8 cellular contexts compared by ENCODE assay signal in genomic region chr4:6873792-6874461, GRCh38. TPM values are rescaled to one million over a fixed set of nuclear protein-coding genes. Genes with fewer than 3 reads are reported as not detected.
DNase-seq lines count a peak whose midpoint lies in the region; ATAC-seq and TF ChIP-seq lines count a peak whose summit lies in the region.

No MANE protein-coding gene starts in this region.

- no peak overlapping the region for H3K9ac ChIP-seq in PC-3 (ENCODE audit: low read length)

- no peaks in the 10 kb centered on the region for H3K9me2 ChIP-seq in PC-3 (replicated peaks; ENCODE audit: low read length)

- H3K9me3 Mint-ChIP-seq in osteocyte (ENCODE audit: unreplicated experiment), result no peaks in the 10 kb centered on the region

- no peaks in the 10 kb centered on the region for H3K4me1 ChIP-seq in PC-3 (ENCODE audit: insufficient read depth, low read length)
- peaks cover 0 to 11% of the 10 kb centered on the region in 2 donors for H3K4me1 ChIP-seq in thyroid gland

- WGBS in thyroid gland, 2 donors, result 59 to 67% methylated on average over 3 of the region's 3 CpGs

- POLR2A ChIA-PET in GM10248 (lab: Yijun Ruan, JAX) (no interaction called here), PC-3 (lab: Charles Lee; ENCODE audit: unreplicated experiment) (no interaction called here)

- no peak overlapping the region for H3K27ac Mint-ChIP-seq in osteocyte (ENCODE audit: unreplicated experiment)

- H3K79me2 ChIP-seq in PC-3 (ENCODE audit: low read length), result no peaks in the 10 kb centered on the region

- no peaks in the 10 kb centered on the region for H4K20me1 ChIP-seq in PC-3 (ENCODE audit: low read length)

- TF ChIP-seq CTCF in GM10248 (IDR thresholded peaks at IDR 0.05; ENCODE audit: control extremely low read depth, extremely low read depth, low read depth, missing control alignments), result peak; percentile 87
- peak; percentile 80 for TF ChIP-seq CTCF in PC-3 (conservative IDR thresholded peaks at IDR 0.05; ENCODE audit: low read depth, low read length)
- TF ChIP-seq CTCF in fibroblast of villous mesenchyme (IDR thresholded peaks at IDR 0.05; ENCODE audit: insufficient read depth, low read depth, low read length), result peak; percentile 87
- peak; percentile 82 for TF ChIP-seq CTCF in osteocyte (IDR thresholded peaks at IDR 0.05)
- TF ChIP-seq CTCF in thyroid gland (IDR thresholded peaks at IDR 0.05), result peak; percentile 37 to 72 (median 68)

- H3F3A ChIP-seq in PC-3 (ENCODE audit: low read length, unreplicated experiment), result no peaks in the 10 kb centered on the region

- DNase-seq in GM10248 (ENCODE audit: extremely low spot score) (peak; percentile 76), PC-3 (peak; percentile 64), activated T-helper 1 cell treated with Interleukin-2 at 50 U/mL for 16 hours (ENCODE audit: low read depth) (peak; percentile 57), fibroblast of villous mesenchyme (ENCODE audit: low read depth) (peak; percentile 74), osteocyte (ENCODE audit: extremely low spot score, unreplicated experiment) (no peak), thyroid gland (peak; percentile 72 to 78)

- H3K27me3 ChIP-seq in PC-3 (ENCODE audit: low read length) (no peaks in the 10 kb centered on the region), thyroid gland (no peaks in the 10 kb centered on the region)

- peaks cover 11% of the 10 kb centered on the region for H3K4me1 Mint-ChIP-seq in osteocyte (ENCODE audit: unreplicated experiment)

- H3K27me3 Mint-ChIP-seq in osteocyte (ENCODE audit: unreplicated experiment), result no peaks in the 10 kb centered on the region

- H3K27ac ChIP-seq in PC-3 (ENCODE audit: low read length) (no peak overlapping the region), thyroid gland (no peak overlapping the region)

- H3K4me3 Mint-ChIP-seq in osteocyte (ENCODE audit: unreplicated experiment), result no peak overlapping the region

- ATAC-seq in HG02798 (IDR thresholded peaks at IDR 0.05; ENCODE audit: poor library complexity, unreplicated experiment), result peak; percentile 66
- ATAC-seq in PC-3, result peak; percentile 86
- no peak for ATAC-seq in HG03457 (IDR thresholded peaks at IDR 0.05; ENCODE audit: unreplicated experiment)

- peaks cover 3% of the 10 kb centered on the region; the same call in 1 of the 2 replicates for H3K36me3 ChIP-seq in PC-3 (ENCODE audit: low read depth, low read length)
- H3K36me3 ChIP-seq in thyroid gland, result peaks cover 33 to 47% of the 10 kb centered on the region in 2 donors

- intact Hi-C loops in PC-3 (cut with micrococcal nuclease), result loop anchor here (1.0 to 2.0 kb wide), 3 partner anchors 91 to 158 kb away; partner anchors contain the start of genes BLOC1S4 and KIAA0232
- intact Hi-C loops in thyroid gland (cut with DNase I), result loop anchor here (2.0 kb wide), 1 partner anchor 153 kb away; no protein-coding TSS in a partner anchor

- BruUV-seq in PC-3 (replicated peaks; lab: Mats Ljungman, UMichigan), result no TSS peak

- H2AFZ ChIP-seq in PC-3 (ENCODE audit: low read length), result no peak overlapping the region

- CTCF ChIA-PET in GM10248 (lab: Yijun Ruan, JAX) (interaction anchor here (0.6 to 7.5 kb wide), 72 partner anchors 8 to 232 kb away, joined by 3 to 190 read pairs (median 6); partner anchors contain the start of genes BLOC1S4, GRPEL1, KIAA0232 and MRFAP1L1), PC-3 (lab: Charles Lee) (interaction anchor here (0.5 to 1.7 kb wide), 3 partner anchors 81 to 199 kb away, joined by 5 to 6 read pairs (median 6); no protein-coding TSS in a partner anchor)

- no peak for TF ChIP-seq POLR2A in thyroid gland (IDR thresholded peaks at IDR 0.05)

- no peak overlapping the region for H3K4me2 ChIP-seq in PC-3 (ENCODE audit: low read length)

- peaks cover 34% of the 10 kb centered on the region for H3K36me3 Mint-ChIP-seq in osteocyte (ENCODE audit: unreplicated experiment)

- no peak overlapping the region for H3K4me3 ChIP-seq in PC-3 (ENCODE audit: low read length)
- no peak overlapping the region for H3K4me3 ChIP-seq in fibroblast of villous mesenchyme (ENCODE audit: low read depth, low read length)
- no peak overlapping the region for H3K4me3 ChIP-seq in thyroid gland (replicated peaks in 1 of 3)

- H3K9me3 ChIP-seq in PC-3 (ENCODE audit: low read length) (no peaks in the 10 kb centered on the region), thyroid gland (no peaks in the 10 kb centered on the region)

RNA-seq across cellular contexts. Expression of gene TBC1D14, which starts 35.7 kb away (rescaled TPM):
- total RNA-seq in PC-3 (2014; rRNA removed), result 33.0 and 33.3 TPM in 2 replicates
- total RNA-seq in fibroblast of villous mesenchyme, result 39.0 and 42.3 TPM in 2 replicates
- total RNA-seq in osteocyte, result 31.0 and 33.2 TPM in 2 replicates
- 10 to 100 TPM; 39.8 to 47.0 (median 46.0) TPM for total RNA-seq in thyroid gland
